Comparison of ENCODE assay signal across 28 cellular contexts in genomic region chr3:113966172-113966571, GRCh38. TPM values are rescaled to one million over a fixed set of nuclear protein-coding genes. Genes with fewer than 3 reads are reported as not detected.
DNase-seq lines count a peak whose midpoint lies in the region; ATAC-seq and TF ChIP-seq lines count a peak whose summit lies in the region.
"Had no signal": no experiment of that assay in that cellular context is flagged by ENCODE, and none has a peak within 500 bp of the region (broad histone marks: within the 10 kb centered on the region; RNA-seq: fewer than 3 reads in every experiment).

No MANE protein-coding gene starts in this region.

- H4K91ac ChIP-seq in mesenchymal stem cell (ENCODE audit: low read length): no peak overlapping the region

- H3F3A ChIP-seq in GM23338 (replicated peaks; ENCODE audit: low read depth): no peaks in the 10 kb centered on the region

- peaks cover 2% of the 10 kb centered on the region for H3K27me3 Mint-ChIP-seq in GM23338 (ENCODE audit: insufficient read depth, low read depth, poor library complexity)

- H3K23ac ChIP-seq in mesenchymal stem cell (ENCODE audit: low read length in 2 of 2): no peak overlapping the region

- no peak overlapping the region for H3K27ac Mint-ChIP-seq in GM23338
- H3K27ac Mint-ChIP-seq: activated naive CD8-positive, alpha-beta T cell treated with anti-CD3 and anti-CD28 coated beads, Interleukin-2, amount 10 ng/mL, durations not matched to agents 7 days and 5 days; HFFc6; neural progenitor cell had no signal

- H2BK12ac ChIP-seq in mesenchymal stem cell (ENCODE audit: low read length in 2 of 2): no peak overlapping the region

- 79% methylated on average over 2 of the region's 2 CpGs for WGBS in mesenchymal stem cell

- H3K9me3 ChIP-seq in RWPE2 (ENCODE audit: severe bottlenecking) (no peaks in the 10 kb centered on the region), mesenchymal stem cell (ENCODE audit: control insufficient read depth, low read length) (peaks cover 3% of the 10 kb centered on the region)
- H3K9me3 ChIP-seq: BLaER1 treated with 17β-estradiol and CSF1 and Interleukin-3, amounts not matched to agents 10 nM and 100 nM; colonic mucosa; pancreas; right atrium auricular region; SJSA1; testis had no signal

- no peaks in the 10 kb centered on the region for H3K79me1 ChIP-seq in mesenchymal stem cell (replicated peaks; ENCODE audit: low read length, poor library complexity, severe bottlenecking)

- no peak overlapping the region for H2AFZ ChIP-seq in GM23338
- H2AFZ ChIP-seq in mesenchymal stem cell (ENCODE audit: low read depth, low read length): no peak overlapping the region
- H2AFZ ChIP-seq: neural progenitor cell had no signal

- no peaks in the 10 kb centered on the region for H3K9me2 ChIP-seq in GM23338 (ENCODE audit: insufficient read depth)

- no peaks in the 10 kb centered on the region for H3K27me3 ChIP-seq in GM23338 (ENCODE audit: insufficient read depth)
- no peaks in the 10 kb centered on the region for H3K27me3 ChIP-seq in RWPE2 (ENCODE audit: insufficient read depth, poor library complexity, severe bottlenecking)
- no peaks in the 10 kb centered on the region for H3K27me3 ChIP-seq in mesenchymal stem cell (ENCODE audit: control insufficient read depth in 1 of 2, insufficient read depth in 1 of 2, low read length in 2 of 2)
- H3K27me3 ChIP-seq: BLaER1 treated with 17β-estradiol and CSF1 and Interleukin-3, amounts not matched to agents 10 nM and 100 nM; colonic mucosa; neural progenitor cell; pancreas; right atrium auricular region; SJSA1; testis had no signal

- H3K9ac ChIP-seq in mesenchymal stem cell (ENCODE audit: low read length): no peak overlapping the region
- H3K9ac ChIP-seq: BLaER1 treated with 17β-estradiol and CSF1 and Interleukin-3, amounts not matched to agents 10 nM and 100 nM; neural progenitor cell had no signal

- no peak overlapping the region for H3K27ac ChIP-seq in 22Rv1
- no peak overlapping the region for H3K27ac ChIP-seq in GM23338 (ENCODE audit: low read depth)
- no peak overlapping the region for H3K27ac ChIP-seq in RWPE2 (ENCODE audit: poor library complexity, severe bottlenecking)
- H3K27ac ChIP-seq in mesenchymal stem cell (ENCODE audit: low read length, poor library complexity, severe bottlenecking): no peak overlapping the region
- H3K27ac ChIP-seq: BLaER1 treated with 17β-estradiol and CSF1 and Interleukin-3, amounts not matched to agents 10 nM and 100 nM; colonic mucosa; neural progenitor cell; pancreas; right atrium auricular region; SJSA1; testis had no signal

- no peak overlapping the region for H4K8ac ChIP-seq in mesenchymal stem cell (ENCODE audit: low read length)

- no peaks in the 10 kb centered on the region for H3K36me3 Mint-ChIP-seq in GM23338 (ENCODE audit: low read depth)
- H3K36me3 Mint-ChIP-seq: activated naive CD8-positive, alpha-beta T cell treated with anti-CD3 and anti-CD28 coated beads, Interleukin-2, amount 10 ng/mL, durations not matched to agents 7 days and 5 days; neural progenitor cell had no signal

- H3K4me3 ChIP-seq in GM23338: no peak overlapping the region
- no peak overlapping the region for H3K4me3 ChIP-seq in RWPE2 (ENCODE audit: severe bottlenecking)
- H3K4me3 ChIP-seq in mesenchymal stem cell (ENCODE audit: insufficient read depth in 1 of 2, low read depth in 1 of 2, low read length in 2 of 2): no peak overlapping the region
- H3K4me3 ChIP-seq: BLaER1 treated with 17β-estradiol and CSF1 and Interleukin-3, amounts not matched to agents 10 nM and 100 nM; colonic mucosa; neural progenitor cell; pancreas; right atrium auricular region; SJSA1; testis had no signal

- H3K9me3 Mint-ChIP-seq in GM23338: no peaks in the 10 kb centered on the region; the same call in 2 of the 3 replicates
- H3K9me3 Mint-ChIP-seq: activated naive CD8-positive, alpha-beta T cell treated with anti-CD3 and anti-CD28 coated beads, Interleukin-2, amount 10 ng/mL, durations not matched to agents 7 days and 5 days; HFFc6; neural progenitor cell had no signal

- H3K18ac ChIP-seq in mesenchymal stem cell (ENCODE audit: low read depth in 1 of 2, low read length in 2 of 2): no peak overlapping the region

- no peak overlapping the region for H3K4me3 Mint-ChIP-seq in GM23338
- H3K4me3 Mint-ChIP-seq: activated naive CD8-positive, alpha-beta T cell treated with anti-CD3 and anti-CD28 coated beads, Interleukin-2, amount 10 ng/mL, durations not matched to agents 7 days and 5 days; activated T-cell treated with anti-CD3 and anti-CD28 coated beads, Interleukin-2, amount 50 U/mL, for 4 hours; HFFc6; neural progenitor cell had no signal

- H4K20me1 ChIP-seq in GM23338 (replicated peaks; ENCODE audit: insufficient read depth): no peaks in the 10 kb centered on the region
- H4K20me1 ChIP-seq: BLaER1 treated with 17β-estradiol and CSF1 and Interleukin-3, amounts not matched to agents 10 nM and 100 nM had no signal

- H3K4ac ChIP-seq in mesenchymal stem cell (ENCODE audit: low read depth in 1 of 2, low read length in 2 of 2): no peak overlapping the region

- peaks cover 15% of the 10 kb centered on the region for H3K4me1 ChIP-seq in GM23338 (ENCODE audit: insufficient read depth)
- no peaks in the 10 kb centered on the region for H3K4me1 ChIP-seq in RWPE2 (ENCODE audit: insufficient read depth, poor library complexity, severe bottlenecking)
- no peaks in the 10 kb centered on the region for H3K4me1 ChIP-seq in mesenchymal stem cell (ENCODE audit: control insufficient read depth, insufficient read depth, low read depth, low read length)
- H3K4me1 ChIP-seq: BLaER1 treated with 17β-estradiol and CSF1 and Interleukin-3, amounts not matched to agents 10 nM and 100 nM; colonic mucosa; neural progenitor cell; pancreas; right atrium auricular region; SJSA1 had no signal

- no peaks in the 10 kb centered on the region for H3K79me2 ChIP-seq in GM23338 (replicated peaks; ENCODE audit: insufficient read depth)

- no peak overlapping the region for H2AK5ac ChIP-seq in mesenchymal stem cell (ENCODE audit: low read length, severe bottlenecking)

- peak; percentile 16 for TF ChIP-seq CTCF in 22Rv1 (IDR thresholded peaks at IDR 0.05)
- peak; percentile 34 to 37 for TF ChIP-seq CTCF in GM23338 (conservative IDR thresholded peaks at IDR 0.05; ENCODE audit: low read depth in 2 of 2)
- no peak for TF ChIP-seq CTCF in RWPE2 (IDR thresholded peaks at IDR 0.05; ENCODE audit: poor library complexity, severe bottlenecking)

- ATAC-seq in GM23338: peak; percentile 94
- peak; percentile 36; the same call in 1 of the 3 replicates for ATAC-seq in RWPE2 (ENCODE audit: low read depth)
- no peak for ATAC-seq in HG02642 (IDR thresholded peaks at IDR 0.05; ENCODE audit: poor library complexity, unreplicated experiment)
- ATAC-seq: activated T-cell treated with anti-CD3 and anti-CD28 coated beads, Interleukin-2, amount 50 U/mL, for 4 hours; pancreas; stimulated activated naive CD8-positive, alpha-beta T cell treated with anti-CD3 and anti-CD28 coated beads, Interleukin-15, Interleukin-2, amounts not matched to agents 100 U/mL and 50 U/mL, for 24 hours had no signal

- H3K36me3 ChIP-seq in GM23338 (ENCODE audit: insufficient read depth): no peaks in the 10 kb centered on the region
- no peaks in the 10 kb centered on the region for H3K36me3 ChIP-seq in RWPE2 (ENCODE audit: low read depth)
- peaks cover 0 to 2% of the 10 kb centered on the region in 2 experiments for H3K36me3 ChIP-seq in mesenchymal stem cell (ENCODE audit: control insufficient read depth in 1 of 2, insufficient read depth in 2 of 2, low read depth in 1 of 2, low read length in 2 of 2)
- H3K36me3 ChIP-seq: colonic mucosa, neural progenitor cell, right atrium auricular region, SJSA1 had no signal

- no peak overlapping the region for H2BK15ac ChIP-seq in mesenchymal stem cell (ENCODE audit: low read depth, poor library complexity, severe bottlenecking)

- H3K14ac ChIP-seq in mesenchymal stem cell (ENCODE audit: low read length in 2 of 2): no peak overlapping the region

- H2BK5ac ChIP-seq in mesenchymal stem cell (ENCODE audit: low read depth, low read length, poor library complexity, severe bottlenecking): no peak overlapping the region

- peaks cover 10% of the 10 kb centered on the region; the same call in 2 of the 3 replicates for H3K4me1 Mint-ChIP-seq in GM23338
- H3K4me1 Mint-ChIP-seq: neural progenitor cell had no signal

- H3K4me2 ChIP-seq in GM23338: no peak overlapping the region
- H3K4me2 ChIP-seq in mesenchymal stem cell (ENCODE audit: low read length, poor library complexity, severe bottlenecking): no peak overlapping the region
- H3K4me2 ChIP-seq: BLaER1 treated with 17β-estradiol and CSF1 and Interleukin-3, amounts not matched to agents 10 nM and 100 nM; neural progenitor cell had no signal

- H2BK120ac ChIP-seq in mesenchymal stem cell (ENCODE audit: low read depth, low read length): no peak overlapping the region

- DNase-seq in GM23338 (ENCODE audit: low spot score) (peak; percentile 59), RWPE2 (ENCODE audit: low spot score) (no peak), iPS-NIHi7 (ENCODE audit: extremely low spot score) (peak; percentile 44), mesenchymal stem cell (no peak), UCSD-AML1 (lab: John Stamatoyannopoulos, UW; ENCODE audit: unreplicated experiment) (no peak)
- DNase-seq: ACHN; activated gamma-delta T cell; activated naive CD8-positive, alpha-beta T cell treated with anti-CD3 and anti-CD28 coated beads, Interleukin-2, amount 10 ng/mL, durations not matched to agents 7 days and 5 days; activated T-cell treated with anti-CD3 and anti-CD28 coated beads, Interleukin-2, amount 50 U/mL, for 4 hours; colonic mucosa; effector CD4-positive, alpha-beta T cell; GF-D8; HFFc6; hypothalamus; KBM-7; mammary epithelial cell; NCI-H1092 treated with DMSO at 0.1 percent for 48 hours; NCI-H187 treated with DMSO at 0.1 percent for 48 hours; pancreas; stimulated activated CD4-positive, alpha-beta T cell treated with anti-CD3 and anti-CD28 coated beads, Interleukin-2, amount 100 ng/mL, for 24 hours; stimulated activated naive CD8-positive, alpha-beta T cell treated with anti-CD3 and anti-CD28 coated beads, Interleukin-15, Interleukin-2, amounts not matched to agents 100 U/mL and 50 U/mL, for 24 hours; testis had no signal

TF ChIP-seq in GM23338, 12 proteins besides CTCF, POLR2A, EP300 and RAD21 (continues in another document):
- TF ChIP-seq STAT1 (IDR thresholded peaks at IDR 0.05; ENCODE audit: unreplicated experiment) (no peak), POLR2AphosphoS5 (IDR thresholded peaks at IDR 0.05; ENCODE audit: low read depth) (no peak)
- TF ChIP-seq, protein P1, sequence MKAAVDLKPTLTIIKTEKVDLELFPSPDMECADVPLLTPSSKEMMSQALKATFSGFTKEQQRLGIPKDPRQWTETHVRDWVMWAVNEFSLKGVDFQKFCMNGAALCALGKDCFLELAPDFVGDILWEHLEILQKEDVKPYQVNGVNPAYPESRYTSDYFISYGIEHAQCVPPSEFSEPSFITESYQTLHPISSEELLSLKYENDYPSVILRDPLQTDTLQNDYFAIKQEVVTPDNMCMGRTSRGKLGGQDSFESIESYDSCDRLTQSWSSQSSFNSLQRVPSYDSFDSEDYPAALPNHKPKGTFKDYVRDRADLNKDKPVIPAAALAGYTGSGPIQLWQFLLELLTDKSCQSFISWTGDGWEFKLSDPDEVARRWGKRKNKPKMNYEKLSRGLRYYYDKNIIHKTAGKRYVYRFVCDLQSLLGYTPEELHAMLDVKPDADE (IDR thresholded peaks at IDR 0.05): no peak

RNA-seq across cellular contexts. Expression of gene ZDHHC23, which starts 18.4 kb away (rescaled TPM):
- 14.5 and 14.8 TPM in 2 replicates for total RNA-seq in GM23338 (2014; rRNA removed; shearing (Covaris generic))
- 2.7 and 3.5 TPM in 2 replicates for polyA plus RNA-seq in GM23338 (2016; fragmentation: Nextera tagmentation; extraction: Ambion mirVana)
- 0.11 TPM for polyA plus RNA-seq in mesenchymal stem cell (2013, experiment 1 of 2)
- 0.23 TPM for polyA plus RNA-seq in mesenchymal stem cell (2013, experiment 2 of 2)

Comparison
In these comparisons a context has a peak if more than half of its experiments do, and no peak if none do; other contexts are left out.
1. DNase-seq: peak in GM23338 (single experiment) and iPS-NIHi7 (single experiment); none in RWPE2 (single experiment), mesenchymal stem cell (single experiment) and UCSD-AML1 (single experiment).